Comparison of ENCODE assay signal across 9 cellular contexts in genomic region chr10:1057106-1057657, GRCh38. TPM values are rescaled to one million over a fixed set of nuclear protein-coding genes. Genes with fewer than 3 reads are reported as not detected.
DNase-seq lines count a peak whose midpoint lies in the region; ATAC-seq and TF ChIP-seq lines count a peak whose summit lies in the region.
"Had no signal": no experiment of that assay in that cellular context is flagged by ENCODE, and none has a peak within 500 bp of the region (broad histone marks: within the 10 kb centered on the region; RNA-seq: fewer than 3 reads in every experiment).

No MANE protein-coding gene starts in this region.

- peak overlapping the region; percentile 83 for H3K27ac ChIP-seq in CD4-positive, alpha-beta T cell (ENCODE audit: low read depth, low read length)
- H3K27ac ChIP-seq in GM23248 (no peak overlapping the region), SJSA1 (peak overlapping the region; percentile 99; the same call in 1 of the 2 replicates), epithelial cell of prostate (peak overlapping the region; percentile 99)

- H3K9me3 Mint-ChIP-seq in CD4-positive, alpha-beta T cell, result no peaks in the 10 kb centered on the region
- H3K9me3 Mint-ChIP-seq in nephron, result no peaks in the 10 kb centered on the region

- peak overlapping the region; percentile 98 for H3K27ac Mint-ChIP-seq in CD4-positive, alpha-beta T cell
- peak overlapping the region; percentile 37 to 82 (median 45) for H3K27ac Mint-ChIP-seq in nephron

- intact Hi-C loops in CD4-positive, alpha-beta T cell (cut with DNase I, micrococcal nuclease), result loop anchor here (1.0 to 2.0 kb wide), 3 partner anchors 8 to 126 kb away; partner anchors contain the start of genes GTPBP4 (in 1 of the 2), IDI1 (in 1 of the 2) and LARP4B (in 1 of the 2)
- intact Hi-C loops in head of caudate nucleus (cut with DNase I), result no loop called here

- H3K36me3 ChIP-seq in GM23248 (ENCODE audit: low read depth), result no peaks in the 10 kb centered on the region
- peaks cover 57% of the 10 kb centered on the region for H3K36me3 ChIP-seq in SJSA1

- H3K27me3 Mint-ChIP-seq in CD4-positive, alpha-beta T cell, result no peaks in the 10 kb centered on the region
- no peaks in the 10 kb centered on the region for H3K27me3 Mint-ChIP-seq in nephron (ENCODE audit: low read depth)

- no peak for ATAC-seq in CD4-positive, alpha-beta T cell (ENCODE audit: poor library complexity)

- peak overlapping the region; percentile 96 for H3K9ac ChIP-seq in GM23248

- 4 to 6% methylated on average over 9 to 26 of the region's 26 CpGs for WGBS in GM23248 (ENCODE audit: low coverage in 1 of 2, low lambda C conversion rate in 2 of 2, missing lambda C conversion rate in 2 of 2), 2 experiments

- H3K27me3 ChIP-seq in CD4-positive, alpha-beta T cell (ENCODE audit: control insufficient read depth, insufficient read depth, low read length), result no peaks in the 10 kb centered on the region
- H3K27me3 ChIP-seq in GM23248 (replicated peaks; ENCODE audit: insufficient read depth) (no peaks in the 10 kb centered on the region), SJSA1 (replicated peaks) (no peaks in the 10 kb centered on the region)

- H3K9me2 ChIP-seq in GM23248 (ENCODE audit: insufficient read depth), result no peaks in the 10 kb centered on the region

- no peak for DNase-seq in CD4-positive, alpha-beta T cell
- peak; percentile 53 for DNase-seq in GM23248
- peak in 1 of 2 experiments; percentile 14 for DNase-seq in SJSA1 (ENCODE audit: low read depth in 1 of 2, low spot score in 2 of 2)
- no peak for DNase-seq in epithelial cell of prostate (ENCODE audit: low read depth, low spot score)
- no peak for DNase-seq in stimulated activated CD4-positive, alpha-beta T cell treated with anti-CD3 and anti-CD28 coated beads, Interleukin-4, amount 100 ng/mL, for 4 hours
- no peak for DNase-seq in head of caudate nucleus
- DNase-seq in activated gamma-delta T cell (lab: John Stamatoyannopoulos, UW), result no peak

- peak overlapping the region; percentile 82 for H2AFZ ChIP-seq in GM23248

- peak overlapping the region; percentile 98 for H3K4me3 Mint-ChIP-seq in CD4-positive, alpha-beta T cell
- H3K4me3 Mint-ChIP-seq in nephron, result peak overlapping the region; percentile 91 to 96 (median 94)

- H3K4me1 ChIP-seq in GM23248 (ENCODE audit: insufficient read depth) (peaks cover 33% of the 10 kb centered on the region), SJSA1 (replicated peaks) (peaks cover 18% of the 10 kb centered on the region)

- H3F3A ChIP-seq in GM23248 (ENCODE audit: insufficient read depth), result peaks cover 5% of the 10 kb centered on the region; the same call in 1 of the 2 replicates

- H3K36me3 Mint-ChIP-seq in CD4-positive, alpha-beta T cell (ENCODE audit: low read depth), result peaks cover 67% of the 10 kb centered on the region
- peaks cover 24% of the 10 kb centered on the region for H3K36me3 Mint-ChIP-seq in nephron (ENCODE audit: low read depth)

- no peaks in the 10 kb centered on the region for H3K9me3 ChIP-seq in CD4-positive, alpha-beta T cell (ENCODE audit: control insufficient read depth, low read length)
- H3K9me3 ChIP-seq in GM23248 (ENCODE audit: low read depth) (no peaks in the 10 kb centered on the region), SJSA1 (replicated peaks) (no peaks in the 10 kb centered on the region; the same call in 1 of the 2 replicates)

- CTCF ChIA-PET in CD4-positive, alpha-beta T cell (lab: Charles Lee), result no interaction called here

- in situ Hi-C loops in GM23248 (cut with MboI), result no loop called here

- H3K4me3 ChIP-seq in GM23248 (peak overlapping the region; percentile 83), SJSA1 (peak overlapping the region; percentile 98)

- H3K4me1 Mint-ChIP-seq in CD4-positive, alpha-beta T cell (ENCODE audit: low read depth), result peaks cover 91% of the 10 kb centered on the region
- peaks cover 48% of the 10 kb centered on the region for H3K4me1 Mint-ChIP-seq in nephron

- H3K4me2 ChIP-seq in GM23248 (ENCODE audit: unreplicated experiment), result peak overlapping the region; percentile 93

- peaks cover 94% of the 10 kb centered on the region for H3K79me2 ChIP-seq in GM23248 (ENCODE audit: insufficient read depth)

- no peak for TF ChIP-seq CTCF in CD4-positive, alpha-beta T cell (IDR thresholded peaks at IDR 0.05)
- no peak for TF ChIP-seq CTCF in nephron (IDR thresholded peaks at IDR 0.05; ENCODE audit: unreplicated experiment in 3 of 3)

- peaks cover 11% of the 10 kb centered on the region for H4K20me1 ChIP-seq in GM23248 (ENCODE audit: insufficient read depth)

- POLR2A ChIA-PET in CD4-positive, alpha-beta T cell (lab: Charles Lee), result interaction anchor here (0.8 to 1.8 kb wide), 4 partner anchors 8 to 126 kb away, joined by 3 to 21 read pairs (median 4); partner anchors contain the start of genes IDI1 and LARP4B

RNA-seq across cellular contexts. Expression of gene WDR37, which starts 1.0 kb away (rescaled TPM):
- 10 to 100 TPM; 17.0 to 17.7 TPM for total RNA-seq in CD4-positive, alpha-beta T cell
- 12.8 and 16.5 TPM in 2 replicates for total RNA-seq in GM23248 (2014; rRNA removed; shearing (Covaris generic))
- 11.5 and 13.7 TPM in 2 replicates for polyA plus RNA-seq in GM23248 (2016; fragmentation: Nextera tagmentation; extraction: Ambion mirVana)
- 6.2 and 8.1 TPM in 2 replicates for total RNA-seq in SJSA1 (2014; rRNA removed; shearing (Covaris generic))

RNA-seq across cellular contexts. Expression of gene IDI1, which starts 8.3 kb away (rescaled TPM):
- total RNA-seq in CD4-positive, alpha-beta T cell, result 100 to 1,000 TPM; 244 to 250 TPM
- 33.7 and 41.9 TPM in 2 replicates for total RNA-seq in GM23248 (2014; rRNA removed; shearing (Covaris generic))
- 41.6 and 42.9 TPM in 2 replicates for polyA plus RNA-seq in GM23248 (2016; fragmentation: Nextera tagmentation; extraction: Ambion mirVana)
- total RNA-seq in SJSA1 (2014; rRNA removed; shearing (Covaris generic)), result 61.7 and 88.4 TPM in 2 replicates

RNA-seq across cellular contexts. Expression of gene IDI2, which starts 31.5 kb away (rescaled TPM):
- not detected for total RNA-seq in CD4-positive, alpha-beta T cell
- total RNA-seq in GM23248 (2014; rRNA removed; shearing (Covaris generic)), result not detected in 2 replicates
- not detected in 2 replicates for polyA plus RNA-seq in GM23248 (2016; fragmentation: Nextera tagmentation; extraction: Ambion mirVana)
- total RNA-seq in SJSA1 (2014; rRNA removed; shearing (Covaris generic)), result not detected in 2 replicates
- total RNA-seq: M059J had no signal
